Comparison of ENCODE assay signal across 37 cellular contexts in the genomic region with DNA sequence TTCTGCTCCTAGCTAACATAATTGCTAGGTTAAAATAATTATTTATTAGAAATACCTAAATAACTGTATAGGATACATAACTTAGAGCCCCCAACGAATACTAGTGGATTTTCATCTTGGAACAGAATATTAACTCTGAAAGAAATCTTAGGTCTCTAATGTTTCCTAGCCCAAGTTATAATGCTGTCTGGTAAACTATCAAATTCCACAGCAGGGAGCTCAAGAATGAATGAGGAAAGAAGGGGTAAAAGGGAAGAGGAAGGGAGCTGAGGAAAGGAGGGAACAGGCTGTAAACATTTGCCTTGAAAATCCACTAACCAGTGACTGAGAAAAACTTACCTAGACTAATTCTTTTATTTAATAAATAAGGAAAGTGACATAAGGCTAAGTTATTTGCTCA.
DNase-seq lines count a peak whose midpoint lies in the region; ATAC-seq, FAIRE-seq and TF ChIP-seq lines count a peak whose summit lies in the region.
"Had no signal": no experiment of that assay in that cellular context is flagged by ENCODE, and none has a peak within 500 bp of the region (broad histone marks: within the 10 kb centered on the region; RNA-seq: fewer than 3 reads in every experiment).

No MANE protein-coding gene starts in this region.

- peak; percentile 30 for FAIRE-seq in H54 (lab: Jason Lieb, UNC)
- FAIRE-seq in GM12878 (lab: Jason Lieb, UNC) = no peak
- FAIRE-seq in K562 (lab: Jason Lieb, UNC) = no peak
- FAIRE-seq: A204.1, A549, D721Med had no signal

- H3K79me2 ChIP-seq in GM12878 (ENCODE audit: control insufficient read depth, insufficient read depth, low read length) (no peaks in the 10 kb centered on the region), K562 (ENCODE audit: control insufficient read depth, insufficient read depth, low read length) (no peaks in the 10 kb centered on the region)

- peaks cover 31% of the 10 kb centered on the region for H3K36me3 Mint-ChIP-seq in activated CD4-positive, alpha-beta T cell treated with anti-CD3 and anti-CD28 coated beads, Interleukin-2, amount 10 ng/mL, durations not matched to agents 7 days and 5 days (ENCODE audit: low read depth)
- H3K36me3 Mint-ChIP-seq: CD8-positive, alpha-beta T cell had no signal

- ATAC-seq in GM12878 (no peak), K562 (no peak), left ventricle myocardium superior (no peak)
- ATAC-seq: A549; CD8-positive, alpha-beta T cell had no signal

- H3K9me3 Mint-ChIP-seq in activated CD4-positive, alpha-beta T cell treated with anti-CD3 and anti-CD28 coated beads, Interleukin-2, amount 10 ng/mL, durations not matched to agents 7 days and 5 days = no peaks in the 10 kb centered on the region
- H3K9me3 Mint-ChIP-seq: CD4-positive, alpha-beta T cell; CD8-positive, alpha-beta T cell had no signal

- H3K27ac Mint-ChIP-seq in activated CD4-positive, alpha-beta T cell treated with anti-CD3 and anti-CD28 coated beads, Interleukin-2, amount 10 ng/mL, durations not matched to agents 7 days and 5 days = peak overlapping the region; percentile 41
- H3K27ac Mint-ChIP-seq: B cell; CD4-positive, alpha-beta memory T cell; CD4-positive, alpha-beta T cell; CD4-positive, CD25-positive, alpha-beta regulatory T cell; CD8-positive, alpha-beta memory T cell; CD8-positive, alpha-beta T cell had no signal

- CTCF ChIA-PET in activated CD4-positive, alpha-beta T cell treated with anti-CD3 and anti-CD28 coated beads, Interleukin-2, amount 10 ng/mL, durations not matched to agents 7 days and 5 days (lab: Charles Lee) = no interaction called here
- CTCF ChIA-PET in GM12878 (lab: Yijun Ruan, JAX) (no interaction called here), K562 (lab: Yijun Ruan, JAX; ENCODE audit: low intra/inter-chr PET ratio) (no interaction called here)

- no peaks in the 10 kb centered on the region for H3K4me1 ChIP-seq in GM12878 (ENCODE audit: control insufficient read depth, insufficient read depth, low read length)
- H3K4me1 ChIP-seq in K562 (replicated peaks in 1 of 2; ENCODE audit: control insufficient read depth in 2 of 2, insufficient read depth in 2 of 2, low read length in 2 of 2) = no peaks in the 10 kb centered on the region
- H3K4me1 ChIP-seq: A549; BE2C; BLaER1; BLaER1 treated with 17β-estradiol and CSF1 and Interleukin-3, amounts not matched to agents 10 nM and 100 nM; Caco-2 had no signal

- in situ Hi-C loops in GM12878 (cut with MboI) = no loop called here
- in situ Hi-C loops in K562 (cut with MboI) = no loop called here

- H2AFZ ChIP-seq in GM12878 (ENCODE audit: control insufficient read depth, low read depth, low read length) = no peak overlapping the region
- no peak overlapping the region for H2AFZ ChIP-seq in K562 (ENCODE audit: low read depth, low read length)

- TF ChIP-seq RAD21 in GM12878 (IDR thresholded peaks at IDR 0.05; ENCODE audit: insufficient read depth, low read depth, low read length) (no peak), K562 (CRISPR knock-in tag; conservative IDR thresholded peaks at IDR 0.05 in 1 of 2, IDR thresholded peaks at IDR 0.05 in 1 of 2) (no peak)

- H3K27ac ChIP-seq in GM12878 (ENCODE audit: control insufficient read depth, insufficient read depth) (no peak overlapping the region), K562 (ENCODE audit: extremely low read depth, low read depth, low read length) (no peak overlapping the region)
- H3K27ac ChIP-seq: 22Rv1; A549; BLaER1; BLaER1 treated with 17β-estradiol and CSF1 and Interleukin-3, amounts not matched to agents 10 nM and 100 nM; C4-2B had no signal

- no peak overlapping the region for H3K4me3 Mint-ChIP-seq in activated CD4-positive, alpha-beta T cell treated with anti-CD3 and anti-CD28 coated beads, Interleukin-2, amount 10 ng/mL, durations not matched to agents 7 days and 5 days
- H3K4me3 Mint-ChIP-seq: B cell; CD14-positive monocyte; CD4-positive, alpha-beta memory T cell; CD4-positive, alpha-beta T cell; CD4-positive, CD25-positive, alpha-beta regulatory T cell; CD8-positive, alpha-beta memory T cell; CD8-positive, alpha-beta T cell had no signal

- H3K4me3 ChIP-seq in GM12878 = no peak overlapping the region
- no peak overlapping the region for H3K4me3 ChIP-seq in K562
- H3K4me3 ChIP-seq: A549; BLaER1; BLaER1 treated with 17β-estradiol and CSF1 and Interleukin-3, amounts not matched to agents 10 nM and 100 nM had no signal

- no peaks in the 10 kb centered on the region for H3K4me1 Mint-ChIP-seq in activated CD4-positive, alpha-beta T cell treated with anti-CD3 and anti-CD28 coated beads, Interleukin-2, amount 10 ng/mL, durations not matched to agents 7 days and 5 days
- H3K4me1 Mint-ChIP-seq: B cell; CD14-positive monocyte; CD4-positive, alpha-beta memory T cell; CD4-positive, CD25-positive, alpha-beta regulatory T cell; CD8-positive, alpha-beta memory T cell had no signal

- TF ChIP-seq EP300 in GM12878 (IDR thresholded peaks at IDR 0.05; ENCODE audit: borderline replicate concordance in 1 of 2, control insufficient read depth in 1 of 2, low read depth in 2 of 2, low read length in 2 of 2) (no peak), K562 (IDR thresholded peaks at IDR 0.05; ENCODE audit: low read length) (no peak)

- H3K27me3 ChIP-seq in GM12878 (replicated peaks in 1 of 2; ENCODE audit: control insufficient read depth in 2 of 2, insufficient read depth in 2 of 2, low read length in 1 of 2) (no peaks in the 10 kb centered on the region), K562 (ENCODE audit: control insufficient read depth in 2 of 2, insufficient read depth in 2 of 2, low read length in 2 of 2) (no peaks in the 10 kb centered on the region)
- H3K27me3 ChIP-seq: BE2C; BLaER1; BLaER1 treated with 17β-estradiol and CSF1 and Interleukin-3, amounts not matched to agents 10 nM and 100 nM had no signal

- no peaks in the 10 kb centered on the region for H3K27me3 Mint-ChIP-seq in activated CD4-positive, alpha-beta T cell treated with anti-CD3 and anti-CD28 coated beads, Interleukin-2, amount 10 ng/mL, durations not matched to agents 7 days and 5 days
- H3K27me3 Mint-ChIP-seq: B cell; CD4-positive, alpha-beta memory T cell; CD4-positive, alpha-beta T cell; CD4-positive, CD25-positive, alpha-beta regulatory T cell; CD8-positive, alpha-beta memory T cell had no signal

- TF ChIP-seq POLR2A in H54 (IDR thresholded peaks at IDR 0.05; ENCODE audit: low read depth, low read length) = no peak
- TF ChIP-seq POLR2A in GM12878 (IDR thresholded peaks at IDR 0.05; ENCODE audit: low read depth, low read length) = no peak
- TF ChIP-seq POLR2A in K562 (conservative IDR thresholded peaks at IDR 0.05) = no peak

- H3K9ac ChIP-seq in GM12878 (ENCODE audit: control insufficient read depth, insufficient read depth, low read length) (no peak overlapping the region), K562 (ENCODE audit: insufficient read depth in 1 of 2, low read depth in 2 of 2, low read length in 2 of 2) (no peak overlapping the region)
- H3K9ac ChIP-seq: BLaER1; BLaER1 treated with 17β-estradiol and CSF1 and Interleukin-3, amounts not matched to agents 10 nM and 100 nM had no signal

- H3K36me3 ChIP-seq in GM12878 (ENCODE audit: control insufficient read depth in 2 of 2, insufficient read depth in 2 of 2, low read length in 1 of 2) = no peaks in the 10 kb centered on the region
- H3K36me3 ChIP-seq in K562 (ENCODE audit: control insufficient read depth, insufficient read depth, low read length) = peaks cover 16% of the 10 kb centered on the region; the same call in 1 of the 3 replicates
- H3K36me3 ChIP-seq: BE2C had no signal

- H4K20me1 ChIP-seq in GM12878 (ENCODE audit: control insufficient read depth, insufficient read depth) (no peaks in the 10 kb centered on the region), K562 (replicated peaks; ENCODE audit: control insufficient read depth, insufficient read depth, low read length) (no peaks in the 10 kb centered on the region)
- H4K20me1 ChIP-seq: BLaER1; BLaER1 treated with 17β-estradiol and CSF1 and Interleukin-3, amounts not matched to agents 10 nM and 100 nM had no signal

- SMC1A ChIA-PET in GM12878 (lab: Charles Lee; ENCODE audit: uncharacterized antibody, unreplicated experiment) = interaction anchor here (0.6 to 1.5 kb wide), 2 partner anchors 129 to 134 kb away, joined by 3 read pairs; no protein-coding TSS in a partner anchor

- POLR2A ChIA-PET in activated CD4-positive, alpha-beta T cell treated with anti-CD3 and anti-CD28 coated beads, Interleukin-2, amount 10 ng/mL, durations not matched to agents 7 days and 5 days (lab: Charles Lee) = no interaction called here
- POLR2A ChIA-PET in GM12878 (lab: Charles Lee) = no interaction called here
- POLR2A ChIA-PET in K562 (lab: Yijun Ruan, JAX) = interaction anchor here (0.5 kb wide), 1 partner anchor 1898 kb away, joined by 3 read pairs; no protein-coding TSS in a partner anchor

- no peak for TF ChIP-seq CTCF in GM12878 (IDR thresholded peaks at IDR 0.05 in 2 of 3, conservative IDR thresholded peaks at IDR 0.05 in 1 of 3; ENCODE audit: control insufficient read depth in 2 of 3, extremely low read depth in 1 of 3, insufficient read depth in 1 of 3, low read depth in 3 of 3, low read length in 3 of 3)
- no peak for TF ChIP-seq CTCF in K562 (IDR thresholded peaks at IDR 0.05 in 2 of 3, conservative IDR thresholded peaks at IDR 0.05 in 1 of 3; ENCODE audit: insufficient read depth in 2 of 3, low read depth in 1 of 3, low read length in 3 of 3)

- WGBS in GM12878 (ENCODE audit: insufficient coverage, insufficient replicate concordance, low lambda C conversion rate, missing lambda C conversion rate) = 95% methylated on average over 1 of the region's 1 CpG
- whole genome bisulfite sequencing in K562 (ENCODE audit: insufficient coverage, low coverage, missing lambda C conversion rate) = 14% methylated on average over 1 of the region's 1 CpG

- H3K9me3 ChIP-seq in GM12878 (replicated peaks; ENCODE audit: control insufficient read depth, insufficient read depth, low read length) (no peaks in the 10 kb centered on the region), K562 (replicated peaks; ENCODE audit: control insufficient read depth, insufficient read depth, low read depth, low read length) (no peaks in the 10 kb centered on the region)
- H3K9me3 ChIP-seq: A549, BE2C, BLaER1, Caco-2 had no signal

- intact Hi-C loops in GM12878 (cut with micrococcal nuclease; ENCODE audit: unreplicated experiment) (no loop called here), K562 (cut with micrococcal nuclease) (no loop called here), left ventricle myocardium superior (cut with micrococcal nuclease) (no loop called here)

- no peak for DNase-seq in activated CD4-positive, alpha-beta T cell treated with anti-CD3 and anti-CD28 coated beads, Interleukin-2, amount 10 ng/mL, durations not matched to agents 7 days and 5 days
- DNase-seq in activated CD4-positive, alpha-beta T cell treated with anti-CD3 and anti-CD28 coated beads, Interleukin-2, amount 50 U/mL, for 48 hours = no peak
- no peak for DNase-seq in H54 (ENCODE audit: insufficient read length, low spot score)
- DNase-seq in GM12878 (ENCODE audit: low read depth, low spot score) = no peak
- DNase-seq in K562 (ENCODE audit: extremely low read depth in 1 of 4, low spot score in 3 of 4) = no peak
- DNase-seq in stimulated activated CD8-positive, alpha-beta memory T cell treated with anti-CD3 and anti-CD28 coated beads, Interleukin-4, amount 100 ng/mL, for 48 hours = no peak
- DNase-seq in NCI-H2171 treated with DMSO at 0.1 percent for 48 hours (lab: John Stamatoyannopoulos, UW) = no peak
- DNase-seq in left ventricle myocardium superior = no peak
- DNase-seq: 8988T; ACHN; AML-193; BE2C; C1 segment of cervical spinal cord; Caco-2; Calu3; CD4-positive, alpha-beta memory T cell; CD4-positive, alpha-beta T cell; CD4-positive, CD25-positive, alpha-beta regulatory T cell; CD8-positive, alpha-beta memory T cell; CD8-positive, alpha-beta T cell; COR-L47; DMS 273 treated with DMSO at 0.1 percent for 48 hours; DMS153; DMS53; DMS79; DMS79 treated with DMSO at 0.1 percent for 48 hours; DND-41; EL had no signal

- H3K4me2 ChIP-seq in GM12878 (ENCODE audit: control insufficient read depth, insufficient read depth) (no peak overlapping the region), K562 (ENCODE audit: insufficient read depth, low read length) (no peak overlapping the region)
- H3K4me2 ChIP-seq: A549; BLaER1; BLaER1 treated with 17β-estradiol and CSF1 and Interleukin-3, amounts not matched to agents 10 nM and 100 nM had no signal

- H3K9me1 ChIP-seq in K562 (ENCODE audit: control insufficient read depth, insufficient read depth, low read length) = no peaks in the 10 kb centered on the region

- RAD21 ChIA-PET in GM12878 (lab: Charles Lee; ENCODE audit: unreplicated experiment) = no interaction called here

- BruUV-seq in GM12878 (replicated peaks; lab: Mats Ljungman, UMichigan) (no TSS peak), K562 (replicated peaks; lab: Mats Ljungman, UMichigan) (no TSS peak)
